16 cellular contexts compared by ENCODE assay signal in the genomic region with DNA sequence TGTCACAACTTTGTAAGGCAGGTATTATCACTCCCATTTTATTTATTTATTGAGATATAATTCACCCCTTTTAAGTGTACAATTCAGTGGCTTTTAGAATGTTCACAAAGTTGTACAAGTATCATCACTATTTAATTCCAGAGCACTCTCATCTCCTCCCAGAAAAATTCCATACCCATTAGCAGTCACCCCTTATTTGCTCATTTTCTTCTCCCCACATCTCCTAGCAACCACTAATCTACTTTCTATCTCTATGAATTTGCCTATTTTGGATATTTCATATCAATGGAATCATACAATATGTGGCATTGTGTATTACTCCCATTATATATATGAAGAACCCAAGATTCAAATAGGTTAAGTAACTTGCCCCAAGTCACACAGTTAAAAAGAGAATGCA. TPM values are rescaled to one million over a fixed set of nuclear protein-coding genes. Genes with fewer than 3 reads are reported as not detected.
DNase-seq lines count a peak whose midpoint lies in the region; TF ChIP-seq lines count a peak whose summit lies in the region.
"Had no signal": no experiment of that assay in that cellular context is flagged by ENCODE, and none has a peak within 500 bp of the region (broad histone marks: within the 10 kb centered on the region; RNA-seq: fewer than 3 reads in every experiment).

No MANE protein-coding gene starts in this region.

- in situ Hi-C loops in astrocyte of the spinal cord (cut with HindIII; ENCODE audit: low sequenced_read_pairs): no loop called here

- no peak for TF ChIP-seq POLR2A in thyroid gland (IDR thresholded peaks at IDR 0.05)

- no peaks in the 10 kb centered on the region for H3K27me3 ChIP-seq in osteoblast (ENCODE audit: insufficient read depth, low read length)
- no peaks in the 10 kb centered on the region for H3K27me3 ChIP-seq in thyroid gland
- H3K27me3 ChIP-seq: adrenal gland, right lobe of liver, transverse colon had no signal

- H3K4me1 Mint-ChIP-seq in activated CD4-positive, alpha-beta T cell treated with anti-CD3 and anti-CD28 coated beads, Interleukin-2, amount 10 ng/mL, durations not matched to agents 24 days and 14 days: peaks cover 45% of the 10 kb centered on the region

- H3K9me3 Mint-ChIP-seq in activated CD4-positive, alpha-beta T cell treated with anti-CD3 and anti-CD28 coated beads, Interleukin-2, amount 10 ng/mL, durations not matched to agents 24 days and 14 days: no peaks in the 10 kb centered on the region
- H3K9me3 Mint-ChIP-seq: CD8-positive, alpha-beta T cell; mesothelial cell of epicardium had no signal

- H3K4me2 ChIP-seq in osteoblast (ENCODE audit: insufficient read depth, low read length): peak overlapping the region; percentile 65

- no peak overlapping the region for H3K4me3 ChIP-seq in astrocyte of the spinal cord (ENCODE audit: low read depth, low read length)
- no peak overlapping the region for H3K4me3 ChIP-seq in osteoblast (ENCODE audit: insufficient read depth, low read length)
- H3K4me3 ChIP-seq in thyroid gland (replicated peaks in 1 of 3): no peak overlapping the region
- H3K4me3 ChIP-seq: adrenal gland, right lobe of liver, transverse colon had no signal

- peaks cover 17% of the 10 kb centered on the region for H3K36me3 Mint-ChIP-seq in activated CD4-positive, alpha-beta T cell treated with anti-CD3 and anti-CD28 coated beads, Interleukin-2, amount 10 ng/mL, durations not matched to agents 24 days and 14 days (ENCODE audit: low read depth)
- H3K36me3 Mint-ChIP-seq: CD8-positive, alpha-beta T cell had no signal

- intact Hi-C loops in activated CD4-positive, alpha-beta T cell treated with anti-CD3 and anti-CD28 coated beads, Interleukin-2, amount 10 ng/mL, durations not matched to agents 24 days and 14 days (cut with micrococcal nuclease): loop anchor here (1.0 kb wide), 1 partner anchor 18 kb away; no protein-coding TSS in a partner anchor
- intact Hi-C loops in thyroid gland (cut with DNase I): no loop called here

- peaks cover 10% of the 10 kb centered on the region for H4K20me1 ChIP-seq in osteoblast (ENCODE audit: insufficient read depth, low read length)

- POLR2A ChIA-PET in HEK293T (lab: Yijun Ruan, JAX): no interaction called here

- H3K4me1 ChIP-seq in osteoblast (ENCODE audit: insufficient read depth, low read length): peaks cover 20% of the 10 kb centered on the region
- peaks cover 0 to 7% of the 10 kb centered on the region in 2 donors for H3K4me1 ChIP-seq in thyroid gland

- H3K79me2 ChIP-seq in osteoblast (ENCODE audit: insufficient read depth, low read length): peaks cover 78% of the 10 kb centered on the region

- no peak overlapping the region for H2AFZ ChIP-seq in osteoblast (ENCODE audit: low read length)

- H3K27ac ChIP-seq in osteoblast (ENCODE audit: low read depth, low read length) (peak overlapping the region; percentile 90), thyroid gland (no peak overlapping the region)
- H3K27ac ChIP-seq: right lobe of liver, transverse colon, VCaP had no signal

- peak overlapping the region; percentile 95 for H3K27ac Mint-ChIP-seq in activated CD4-positive, alpha-beta T cell treated with anti-CD3 and anti-CD28 coated beads, Interleukin-2, amount 10 ng/mL, durations not matched to agents 24 days and 14 days
- H3K27ac Mint-ChIP-seq: mesothelial cell of epicardium had no signal

- DNase-seq in activated CD4-positive, alpha-beta T cell treated with anti-CD3 and anti-CD28 coated beads, Interleukin-2, amount 10 ng/mL, durations not matched to agents 24 days and 14 days: no peak
- no peak for DNase-seq in activated CD4-positive, alpha-beta T cell treated with anti-CD3 and anti-CD28 coated beads, Interleukin-2, amount 50 U/mL, for 48 hours
- peak; percentile 48 for DNase-seq in M059J (ENCODE audit: low read depth)
- DNase-seq in astrocyte of the spinal cord (ENCODE audit: low read depth, low spot score): peak; percentile 22
- DNase-seq in osteoblast (ENCODE audit: insufficient read length, low spot score, missing footprints): no peak
- DNase-seq in HEK293T (ENCODE audit: extremely low spot score): no peak
- DNase-seq in RKO (ENCODE audit: low spot score): no peak
- no peak for DNase-seq in thyroid gland
- DNase-seq: CD8-positive, alpha-beta T cell; NCI-H1105 treated with DMSO at 0.1 percent for 48 hours; NCI-H2171; right lobe of liver; transverse colon had no signal

- no peaks in the 10 kb centered on the region for H3K9me3 ChIP-seq in osteoblast (ENCODE audit: low read depth, low read length)
- H3K9me3 ChIP-seq in thyroid gland: no peaks in the 10 kb centered on the region
- H3K9me3 ChIP-seq: adrenal gland, right lobe of liver, transverse colon had no signal

- TF ChIP-seq CTCF in astrocyte of the spinal cord (IDR thresholded peaks at IDR 0.05; ENCODE audit: low read depth, low read length) (no peak), osteoblast (IDR thresholded peaks at IDR 0.05; ENCODE audit: extremely low read depth, low read depth, low read length) (no peak), thyroid gland (IDR thresholded peaks at IDR 0.05) (no peak)

- H3K27me3 Mint-ChIP-seq in activated CD4-positive, alpha-beta T cell treated with anti-CD3 and anti-CD28 coated beads, Interleukin-2, amount 10 ng/mL, durations not matched to agents 24 days and 14 days: no peaks in the 10 kb centered on the region

- H3K36me3 ChIP-seq in osteoblast (ENCODE audit: insufficient read depth, low read length) (no peaks in the 10 kb centered on the region), thyroid gland (no peaks in the 10 kb centered on the region)
- H3K36me3 ChIP-seq: adrenal gland, right lobe of liver, transverse colon had no signal

- CTCF ChIA-PET in HEK293T (lab: Yijun Ruan, JAX): interaction anchor here (1.0 to 1.1 kb wide), 2 partner anchors 25 to 143 kb away, joined by 3 read pairs; no protein-coding TSS in a partner anchor

- peak overlapping the region; percentile 42 for H3K4me3 Mint-ChIP-seq in activated CD4-positive, alpha-beta T cell treated with anti-CD3 and anti-CD28 coated beads, Interleukin-2, amount 10 ng/mL, durations not matched to agents 24 days and 14 days
- H3K4me3 Mint-ChIP-seq: CD8-positive, alpha-beta T cell; mesothelial cell of epicardium had no signal

TF ChIP-seq in HEK293T, 16 proteins besides CTCF, POLR2A, EP300 and RAD21:
- TF ChIP-seq LEF1 (IDR thresholded peaks at IDR 0.05; ENCODE audit: borderline replicate concordance) (no peak), FOXK2 (IDR thresholded peaks at IDR 0.05) (no peak), CTBP1 (IDR thresholded peaks at IDR 0.05; ENCODE audit: borderline replicate concordance) (no peak), L3MBTL2 (conservative IDR thresholded peaks at IDR 0.05) (no peak), PKNOX1 (IDR thresholded peaks at IDR 0.05) (no peak), ZNF384 (IDR thresholded peaks at IDR 0.05) (no peak), TARDBP (IDR thresholded peaks at IDR 0.05) (no peak), SUZ12 (IDR thresholded peaks at IDR 0.05) (no peak), NFRKB (IDR thresholded peaks at IDR 0.05) (no peak), BHLHE40 (IDR thresholded peaks at IDR 0.05; ENCODE audit: borderline replicate concordance) (no peak), FOXA1 (IDR thresholded peaks at IDR 0.05) (no peak), ELF4 (IDR thresholded peaks at IDR 0.05) (no peak), HDGF (IDR thresholded peaks at IDR 0.05; ENCODE audit: borderline replicate concordance) (no peak), SP1 (IDR thresholded peaks at IDR 0.05) (no peak), ARNT (IDR thresholded peaks at IDR 0.05) (no peak), FOXM1 (IDR thresholded peaks at IDR 0.05; ENCODE audit: borderline replicate concordance) (no peak)
TF ChIP-seq in HEK293T: peak in this region for 0.

RNA-seq across cellular contexts. Expression of gene DSTYK, which starts 7.0 kb away (rescaled TPM):
- total RNA-seq in activated CD4-positive, alpha-beta T cell treated with anti-CD3 and anti-CD28 coated beads, Interleukin-2, amount 10 ng/mL, durations not matched to agents 24 days and 14 days: 26.7 and 27.6 TPM in 2 replicates
- 5.3 and 7.4 TPM in 2 replicates for total RNA-seq in M059J (2014; rRNA removed; shearing (Covaris generic))
- total RNA-seq in osteoblast (16.5 and 18.1 TPM in 2 replicates), thyroid gland (10 to 100 TPM; 12.9 to 21.1 (median 17.5) TPM)

RNA-seq across cellular contexts. Expression of gene TMCC2, which starts 23.2 kb away (rescaled TPM):
- 19.9 and 20.9 TPM in 2 replicates for total RNA-seq in activated CD4-positive, alpha-beta T cell treated with anti-CD3 and anti-CD28 coated beads, Interleukin-2, amount 10 ng/mL, durations not matched to agents 24 days and 14 days
- 0.69 and 2.7 TPM in 2 replicates for total RNA-seq in M059J (2014; rRNA removed; shearing (Covaris generic))
- total RNA-seq in osteoblast: 1.8 and 2.9 TPM in 2 replicates
- total RNA-seq in thyroid gland: 1 to 10 TPM; 2.3 to 3.6 (median 3.1) TPM

Comparison
In these comparisons a context has a peak if more than half of its experiments do, and no peak if none do; other contexts are left out.
1. DNase-seq: peak in M059J (single experiment) and astrocyte of the spinal cord (single experiment); none in activated CD4-positive, alpha-beta T cell treated with anti-CD3 and anti-CD28 coated beads, Interleukin-2, amount 10 ng/mL, durations not matched to agents 24 days and 14 days (single experiment), activated CD4-positive, alpha-beta T cell treated with anti-CD3 and anti-CD28 coated beads, Interleukin-2, amount 50 U/mL, for 48 hours (0 of 2), osteoblast (single experiment), HEK293T (single experiment), RKO (single experiment) and thyroid gland (0 of 2).